Comparison of ENCODE assay signal across 18 cellular contexts in genomic region chr16:79535130-79535529, GRCh38.
"Had no signal": no experiment of that assay in that cellular context is flagged by ENCODE, and none has a peak within 500 bp of the region (broad histone marks: within the 10 kb centered on the region; RNA-seq: fewer than 3 reads in every experiment).

No MANE protein-coding gene starts in this region.

- H3K4me2 ChIP-seq: hepatocyte had no signal

- H3K9me3 ChIP-seq: body of pancreas, colonic mucosa, prostate gland, thoracic aorta had no signal

- H3K27me3 ChIP-seq: body of pancreas, colonic mucosa, hepatocyte had no signal

- H3K4me3 ChIP-seq: body of pancreas, colonic mucosa, hepatocyte, prostate gland, thoracic aorta had no signal

- H3K27ac ChIP-seq: body of pancreas, colonic mucosa, hepatocyte, prostate gland, thoracic aorta had no signal

- H3K79me2 ChIP-seq: hepatocyte had no signal

- H3K4me1 ChIP-seq: body of pancreas, colonic mucosa, prostate gland had no signal

- ATAC-seq: activated CD8-positive, alpha-beta T cell treated with anti-CD3 and anti-CD28 coated beads, Interleukin-2, amount 10 ng/mL, durations not matched to agents 7 days and 5 days; activated T-cell treated with anti-CD3 and anti-CD28 coated beads, Interleukin-2, amount 50 U/mL, for 72 hours; body of pancreas; esophagus mucosa had no signal

- H3K36me3 ChIP-seq: colonic mucosa, prostate gland, thoracic aorta had no signal

- H2AFZ ChIP-seq: hepatocyte had no signal

- DNase-seq: activated B cell treated with CpG ODN at 0.5 μM for 24 hours; activated CD4-positive, alpha-beta T cell treated with anti-CD3 and anti-CD28 coated beads, Interleukin-2, amount 10 ng/mL, durations not matched to agents 24 days and 14 days; activated CD8-positive, alpha-beta memory T cell treated with anti-CD3 and anti-CD28 coated beads, Interleukin-2, amount 50 U/mL, for 48 hours; activated CD8-positive, alpha-beta T cell treated with anti-CD3 and anti-CD28 coated beads, Interleukin-2, amount 10 ng/mL, durations not matched to agents 7 days and 5 days; activated gamma-delta T cell treated with Interleukin-2 at 50 U/mL for 16 hours; activated naive CD8-positive, alpha-beta T cell treated with anti-CD3 and anti-CD28 coated beads for 36 hours; activated T-cell treated with anti-CD3 and anti-CD28 coated beads, Interleukin-2, amount 50 U/mL, for 72 hours; central memory CD4-positive, alpha-beta T cell; colonic mucosa; kidney; stimulated activated CD4-positive, alpha-beta T cell treated with anti-CD3 and anti-CD28 coated beads, Interleukin-12 subunit alpha, Interleukin-12 subunit beta, amount 100 ng/mL, for 4 hours; stimulated activated CD4-positive, alpha-beta T cell treated with anti-CD3 and anti-CD28 coated beads, Interleukin-2, amount 100 ng/mL, for 24 hours; T-helper 2 cell had no signal
